ENCODE assay signal across 18 cellular contexts in genomic region chr12:71312767-71313375, GRCh38.
A peak's percentile ranks its signal among the peaks of the same experiment; 100 is the strongest.
DNase-seq lines count a peak whose midpoint lies in the region; ATAC-seq and TF ChIP-seq lines count a peak whose summit lies in the region.
"Had no signal": no experiment of that assay in that cellular context is flagged by ENCODE, and none has a peak within 500 bp of the region (broad histone marks: within the 10 kb centered on the region; RNA-seq: fewer than 3 reads in every experiment).

No MANE protein-coding gene starts in this region.

- in situ Hi-C loops in Caki2 (cut with HindIII; ENCODE audit: low pct_unique_long_range_greater_than_20kb, low sequenced_read_pairs) = no loop called here

- no peak for TF ChIP-seq CTCF in epithelial cell of esophagus (IDR thresholded peaks at IDR 0.05; ENCODE audit: insufficient read depth, low read depth, low read length, missing control alignments)

- ATAC-seq in HG02938 (IDR thresholded peaks at IDR 0.05; ENCODE audit: unreplicated experiment) (no peak), HG02981 (IDR thresholded peaks at IDR 0.05; ENCODE audit: unreplicated experiment) (no peak), GM18868 (IDR thresholded peaks at IDR 0.05; ENCODE audit: unreplicated experiment) (no peak)
- ATAC-seq: activated CD8-positive, alpha-beta T cell treated with anti-CD3 and anti-CD28 coated beads for 36 hours; left ventricle myocardium superior; naive thymus-derived CD4-positive, alpha-beta T cell had no signal

- peak; percentile 16 for DNase-seq in Caki2 (ENCODE audit: low read depth)
- peak; percentile 86 for DNase-seq in NCI-H226
- DNase-seq in epithelial cell of esophagus (ENCODE audit: low read depth) = peak; percentile 64
- DNase-seq in kidney tubule cell (ENCODE audit: low spot score) = peak; percentile 77
- DNase-seq in DMS53 (lab: John Stamatoyannopoulos, UW) = no peak
- DNase-seq: activated CD8-positive, alpha-beta T cell treated with anti-CD3 and anti-CD28 coated beads for 36 hours; GDM1; hypothalamus; IMR-90; left ventricle myocardium superior; naive thymus-derived CD4-positive, alpha-beta T cell; NCI-H1105; stimulated activated naive CD4-positive, alpha-beta T cell treated with Interleukin-2 at 50 U/mL for 16 hours had no signal

- H3K4me3 ChIP-seq in epithelial cell of esophagus (ENCODE audit: low read length) = no peak overlapping the region
- H3K4me3 ChIP-seq: HAP-1, prostate gland had no signal
